11 cellular contexts compared by ENCODE assay signal in genomic region chr3:169430687-169431404, GRCh38.
DNase-seq lines count a peak whose midpoint lies in the region; ATAC-seq, FAIRE-seq and TF ChIP-seq lines count a peak whose summit lies in the region.
"Had no signal": no experiment of that assay in that cellular context is flagged by ENCODE, and none has a peak within 500 bp of the region (broad histone marks: within the 10 kb centered on the region; RNA-seq: fewer than 3 reads in every experiment).

No MANE protein-coding gene starts in this region.

- H3K27me3 ChIP-seq in thoracic aorta (replicated peaks; ENCODE audit: insufficient read depth) = no peaks in the 10 kb centered on the region

- no peak for TF ChIP-seq CTCF in fibroblast of pulmonary artery (IDR thresholded peaks at IDR 0.05; ENCODE audit: low read length, missing control alignments)
- no peak for TF ChIP-seq CTCF in thoracic aorta (IDR thresholded peaks at IDR 0.05)
- no peak for TF ChIP-seq CTCF in D721Med (IDR thresholded peaks at IDR 0.05; ENCODE audit: insufficient read depth, missing control alignments)

- DNase-seq in SIG-M5 treated with dmso at 0.1 percent for 504 hours (lab: John Stamatoyannopoulos, UW; ENCODE audit: unreplicated experiment) (peak; percentile 32), SIG-M5 (lab: John Stamatoyannopoulos, UW) (no peak), NCI-H2107 (lab: John Stamatoyannopoulos, UW) (peak; percentile 59), fibroblast of pulmonary artery (ENCODE audit: low read depth) (peak; percentile 92), thoracic aorta (ENCODE audit: low spot score) (no peak), D721Med (ENCODE audit: insufficient read length, low spot score) (no peak)
- DNase-seq in effector CD8-positive, alpha-beta T cell (lab: John Stamatoyannopoulos, UW) = no peak
- no peak for DNase-seq in activated CD8-positive, alpha-beta memory T cell treated with anti-CD3 and anti-CD28 coated beads, Interleukin-2, amount 50 U/mL, for 48 hours
- DNase-seq: activated naive CD8-positive, alpha-beta T cell treated with anti-CD3 and anti-CD28 coated beads, Interleukin-2, amount 10 ng/mL, durations not matched to agents 7 days and 5 days had no signal

- H3K9me3 ChIP-seq in thoracic aorta = no peaks in the 10 kb centered on the region
- H3K9me3 ChIP-seq: A549 had no signal

- ATAC-seq in thoracic aorta (ENCODE audit: insufficient number of reproducible peaks, low FRiP score, low read depth) = no peak
- ATAC-seq: A549 had no signal

- H3K36me3 ChIP-seq in thoracic aorta = no peaks in the 10 kb centered on the region

- H3K27ac ChIP-seq in thoracic aorta = peak overlapping the region; percentile 28 to 52
- H3K27ac ChIP-seq: A549 had no signal

- H3K4me3 ChIP-seq in fibroblast of pulmonary artery (replicated peaks; ENCODE audit: low read depth, low read length) (no peak overlapping the region), thoracic aorta (no peak overlapping the region)
- H3K4me3 ChIP-seq: A549 had no signal

- peaks cover 8 to 22% of the 10 kb centered on the region in 2 donors for H3K4me1 ChIP-seq in thoracic aorta (ENCODE audit: control insufficient read depth in 1 of 2, low read depth in 2 of 2)
- H3K4me1 ChIP-seq: A549 had no signal

- FAIRE-seq in D721Med (lab: Jason Lieb, UNC) = no peak
- FAIRE-seq: A549, H1 had no signal

Comparison
In these comparisons a context has a peak if more than half of its experiments do, and no peak if none do; other contexts are left out.
1. DNase-seq: peak in SIG-M5 treated with dmso at 0.1 percent for 504 hours (single experiment), NCI-H2107 (single experiment) and fibroblast of pulmonary artery (single experiment); none in SIG-M5 (single experiment), thoracic aorta (single experiment), effector CD8-positive, alpha-beta T cell (single experiment), D721Med (single experiment) and activated CD8-positive, alpha-beta memory T cell treated with anti-CD3 and anti-CD28 coated beads, Interleukin-2, amount 50 U/mL, for 48 hours (single experiment).